In genomic region chr2:191907545-191907944, GRCh38 we compare ENCODE assay signal across 2 cellular contexts.
TF ChIP-seq lines count a peak whose summit lies in the region.

No MANE protein-coding gene starts in this region.

TF ChIP-seq in SK-N-SH treated with all-trans-retinoic acid at 6 μM for 48 hours, 23 proteins besides CTCF, POLR2A, EP300 and RAD21 (continued from another document):
- TF ChIP-seq CSRNP3 (CRISPR knock-in tag; IDR thresholded peaks at IDR 0.05) (no peak), ISL1 (CRISPR knock-in tag; IDR thresholded peaks at IDR 0.05) (no peak), ZNF70 (CRISPR knock-in tag; IDR thresholded peaks at IDR 0.05) (no peak), ZFP30 (CRISPR knock-in tag; IDR thresholded peaks at IDR 0.05) (no peak), TSHZ2 (CRISPR knock-in tag; IDR thresholded peaks at IDR 0.05) (no peak), ZFP3 (CRISPR knock-in tag; IDR thresholded peaks at IDR 0.05) (no peak), POU6F1 (CRISPR knock-in tag; IDR thresholded peaks at IDR 0.05; ENCODE audit: borderline replicate concordance, low read depth) (no peak), BACH2 (CRISPR knock-in tag; IDR thresholded peaks at IDR 0.05; ENCODE audit: borderline replicate concordance) (no peak), PPARA (CRISPR knock-in tag; IDR thresholded peaks at IDR 0.05; ENCODE audit: borderline replicate concordance) (no peak), ZNF565 (CRISPR knock-in tag; conservative IDR thresholded peaks at IDR 0.05; ENCODE audit: low read depth) (no peak), GLIS3 (CRISPR knock-in tag; IDR thresholded peaks at IDR 0.05) (no peak), OSR1 (CRISPR knock-in tag; IDR thresholded peaks at IDR 0.05) (no peak), CSDC2 (CRISPR knock-in tag; IDR thresholded peaks at IDR 0.05) (no peak), ESRRG (CRISPR knock-in tag; IDR thresholded peaks at IDR 0.05) (no peak), TCF4 (CRISPR knock-in tag; IDR thresholded peaks at IDR 0.05; ENCODE audit: borderline replicate concordance) (no peak)

TF ChIP-seq in WTC11, 78 proteins besides CTCF, POLR2A, EP300 and RAD21 (continued from another document):
- no peak for TF ChIP-seq ZNF532 (CRISPR knock-in tag; IDR thresholded peaks at IDR 0.05; ENCODE audit: borderline replicate concordance)
- no peak for TF ChIP-seq SMAD3 (CRISPR knock-in tag; IDR thresholded peaks at IDR 0.05; ENCODE audit: borderline replicate concordance)
- no peak for TF ChIP-seq ATF2 (CRISPR knock-in tag; IDR thresholded peaks at IDR 0.05; ENCODE audit: borderline replicate concordance, low read depth)
- TF ChIP-seq E2F4 (CRISPR knock-in tag; IDR thresholded peaks at IDR 0.05; ENCODE audit: borderline replicate concordance, low read depth): no peak
TF ChIP-seq in WTC11: peak in this region for 0.
